In the genomic region with DNA sequence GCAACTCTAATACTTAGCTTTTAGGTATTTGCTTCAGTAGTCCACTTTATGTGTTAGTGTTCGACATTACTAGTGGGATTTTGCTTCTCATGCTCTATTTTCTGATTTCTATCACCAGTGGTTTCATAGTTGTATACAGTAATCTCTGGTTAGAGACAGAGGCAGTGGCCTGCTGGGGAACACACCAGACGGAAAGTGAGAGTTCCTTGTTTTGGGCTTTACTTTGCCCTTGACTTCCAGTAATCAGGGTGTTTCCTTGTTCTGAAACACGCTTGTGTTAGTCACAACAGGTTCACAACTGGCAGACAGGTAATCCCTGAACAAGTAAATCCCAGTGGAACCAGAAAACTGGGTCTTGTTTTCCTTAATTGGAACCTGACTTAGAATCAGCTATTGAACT, we compare ENCODE assay signal across 8 cellular contexts. TPM values are rescaled to one million over a fixed set of nuclear protein-coding genes. Genes with fewer than 3 reads are reported as not detected.
DNase-seq lines count a peak whose midpoint lies in the region; ATAC-seq and TF ChIP-seq lines count a peak whose summit lies in the region.

No MANE protein-coding gene starts in this region.

- intact Hi-C loops in Calu3 (cut with micrococcal nuclease; ENCODE audit: unreplicated experiment), result no loop called here

- TF ChIP-seq CTCF in GM23338 (conservative IDR thresholded peaks at IDR 0.05; ENCODE audit: low read depth in 2 of 2), result no peak
- no peak for TF ChIP-seq CTCF in mesothelial cell of epicardium (IDR thresholded peaks at IDR 0.05; ENCODE audit: unreplicated experiment)
- no peak for TF ChIP-seq CTCF in Calu3 (IDR thresholded peaks at IDR 0.05; ENCODE audit: unreplicated experiment)

- H3K9me3 Mint-ChIP-seq in CD4-positive, CD25-positive, alpha-beta regulatory T cell, result no peaks in the 10 kb centered on the region
- H3K9me3 Mint-ChIP-seq in GM23338 (no peaks in the 10 kb centered on the region), mesothelial cell of epicardium (no peaks in the 10 kb centered on the region), Calu3 (ENCODE audit: low read depth, unreplicated experiment) (no peaks in the 10 kb centered on the region)
- H3K9me3 Mint-ChIP-seq in activated naive CD4-positive, alpha-beta T cell treated with anti-CD3 and anti-CD28 coated beads, Interleukin-2, amount 50 U/mL, for 24 hours, result no peaks in the 10 kb centered on the region

- H3K36me3 Mint-ChIP-seq in CD4-positive, CD25-positive, alpha-beta regulatory T cell, result no peaks in the 10 kb centered on the region
- no peaks in the 10 kb centered on the region for H3K36me3 Mint-ChIP-seq in GM23338 (ENCODE audit: low read depth)
- H3K36me3 Mint-ChIP-seq in activated naive CD4-positive, alpha-beta T cell treated with anti-CD3 and anti-CD28 coated beads, Interleukin-2, amount 50 U/mL, for 24 hours, result peaks cover 4% of the 10 kb centered on the region
- H3K36me3 Mint-ChIP-seq in mesothelial cell of epicardium, result no peaks in the 10 kb centered on the region
- H3K36me3 Mint-ChIP-seq in Calu3 (ENCODE audit: insufficient read depth, unreplicated experiment), result peaks cover 5% of the 10 kb centered on the region

- no peaks in the 10 kb centered on the region for H3K27me3 Mint-ChIP-seq in CD4-positive, CD25-positive, alpha-beta regulatory T cell
- H3K27me3 Mint-ChIP-seq in GM23338 (ENCODE audit: insufficient read depth, low read depth, poor library complexity), result peaks cover 6% of the 10 kb centered on the region
- H3K27me3 Mint-ChIP-seq in activated naive CD4-positive, alpha-beta T cell treated with anti-CD3 and anti-CD28 coated beads, Interleukin-2, amount 50 U/mL, for 24 hours, result no peaks in the 10 kb centered on the region
- H3K27me3 Mint-ChIP-seq in mesothelial cell of epicardium (ENCODE audit: low read depth), result no peaks in the 10 kb centered on the region
- H3K27me3 Mint-ChIP-seq in Calu3 (ENCODE audit: unreplicated experiment), result no peaks in the 10 kb centered on the region

- CTCF ChIA-PET in Calu3 (lab: Charles Lee), result no interaction called here

- peaks cover 46% of the 10 kb centered on the region for H3K4me1 ChIP-seq in CD4-positive, CD25-positive, alpha-beta regulatory T cell (ENCODE audit: control insufficient read depth, insufficient read depth, low read length, poor library complexity, severe bottlenecking)
- H3K4me1 ChIP-seq in GM23338 (ENCODE audit: insufficient read depth), result peaks cover 37% of the 10 kb centered on the region

- peaks cover 8% of the 10 kb centered on the region; the same call in 1 of the 2 replicates for H3F3A ChIP-seq in GM23338 (replicated peaks; ENCODE audit: low read depth)

- peaks cover 13% of the 10 kb centered on the region; the same call in 1 of the 2 replicates for H3K79me2 ChIP-seq in GM23338 (replicated peaks; ENCODE audit: insufficient read depth)

- peak in 1 of 3 donors; percentile 33 for DNase-seq in CD4-positive, CD25-positive, alpha-beta regulatory T cell
- DNase-seq in GM23338 (ENCODE audit: low spot score), result no peak
- no peak for DNase-seq in mesothelial cell of epicardium (ENCODE audit: low spot score in 2 of 2, unreplicated experiment in 2 of 2)
- DNase-seq in Calu3, result no peak
- DNase-seq in NCI-H345 (lab: John Stamatoyannopoulos, UW), result no peak

- H3K27me3 ChIP-seq in CD4-positive, CD25-positive, alpha-beta regulatory T cell (ENCODE audit: control insufficient read depth, insufficient read depth, low read length), result no peaks in the 10 kb centered on the region
- H3K27me3 ChIP-seq in GM23338 (ENCODE audit: insufficient read depth), result no peaks in the 10 kb centered on the region

- H3K4me3 Mint-ChIP-seq in CD4-positive, CD25-positive, alpha-beta regulatory T cell, result peak overlapping the region in 3 of 4 donors; percentile 68 to 89 (median 83)
- no peak overlapping the region for H3K4me3 Mint-ChIP-seq in GM23338
- peak overlapping the region; percentile 89 for H3K4me3 Mint-ChIP-seq in activated naive CD4-positive, alpha-beta T cell treated with anti-CD3 and anti-CD28 coated beads, Interleukin-2, amount 50 U/mL, for 24 hours
- no peak overlapping the region for H3K4me3 Mint-ChIP-seq in mesothelial cell of epicardium
- H3K4me3 Mint-ChIP-seq in Calu3 (ENCODE audit: low read depth, unreplicated experiment), result no peak overlapping the region

- H3K4me2 ChIP-seq in GM23338, result peak overlapping the region; percentile 15; the same call in 1 of the 2 replicates

- no peak for ATAC-seq in CD4-positive, CD25-positive, alpha-beta regulatory T cell (ENCODE audit: low read depth in 2 of 2)
- ATAC-seq in GM23338 (no peak; the same call in 1 of the 3 replicates), GM18519 (IDR thresholded peaks at IDR 0.05; ENCODE audit: low FRiP score, unreplicated experiment) (no peak), HG02870 (IDR thresholded peaks at IDR 0.05; ENCODE audit: unreplicated experiment) (no peak)

- H3K36me3 ChIP-seq in CD4-positive, CD25-positive, alpha-beta regulatory T cell (ENCODE audit: control insufficient read depth, insufficient read depth, low read length), result no peaks in the 10 kb centered on the region
- no peaks in the 10 kb centered on the region for H3K36me3 ChIP-seq in GM23338 (ENCODE audit: insufficient read depth)

- no peak overlapping the region for H2AFZ ChIP-seq in GM23338

- H3K27ac ChIP-seq in CD4-positive, CD25-positive, alpha-beta regulatory T cell (ENCODE audit: insufficient read depth, low read length, poor library complexity, severe bottlenecking), result peak overlapping the region; percentile 77
- H3K27ac ChIP-seq in GM23338 (ENCODE audit: low read depth), result peak overlapping the region; percentile 86; the same call in 1 of the 2 replicates

- H3K9me3 ChIP-seq in CD4-positive, CD25-positive, alpha-beta regulatory T cell (ENCODE audit: control insufficient read depth in 2 of 2, low read length in 2 of 2), result no peaks in the 10 kb centered on the region

- peak overlapping the region; percentile 61 for H3K4me3 ChIP-seq in CD4-positive, CD25-positive, alpha-beta regulatory T cell (ENCODE audit: low read depth, low read length)
- H3K4me3 ChIP-seq in GM23338, result no peak overlapping the region

- H4K20me1 ChIP-seq in GM23338 (replicated peaks; ENCODE audit: insufficient read depth), result no peaks in the 10 kb centered on the region; the same call in 1 of the 2 replicates

- no TSS peak for BruUV-seq in Calu3 (replicated peaks; lab: Mats Ljungman, UMichigan)

- peaks cover 68 to 87% (median 71%) of the 10 kb centered on the region in 4 donors for H3K4me1 Mint-ChIP-seq in CD4-positive, CD25-positive, alpha-beta regulatory T cell
- H3K4me1 Mint-ChIP-seq in GM23338 (peaks cover 44% of the 10 kb centered on the region), mesothelial cell of epicardium (peaks cover 26% of the 10 kb centered on the region), Calu3 (ENCODE audit: low read depth, unreplicated experiment) (no peaks in the 10 kb centered on the region)
- peaks cover 84% of the 10 kb centered on the region for H3K4me1 Mint-ChIP-seq in activated naive CD4-positive, alpha-beta T cell treated with anti-CD3 and anti-CD28 coated beads, Interleukin-2, amount 50 U/mL, for 24 hours

- H3K9me2 ChIP-seq in GM23338 (ENCODE audit: insufficient read depth), result no peaks in the 10 kb centered on the region

- peak overlapping the region; percentile 55 to 89 (median 86) for H3K27ac Mint-ChIP-seq in CD4-positive, CD25-positive, alpha-beta regulatory T cell
- H3K27ac Mint-ChIP-seq in GM23338 (peak overlapping the region; percentile 28; the same call in 1 of the 2 replicates), mesothelial cell of epicardium (peak overlapping the region; percentile 94), Calu3 (ENCODE audit: unreplicated experiment) (no peak overlapping the region)
- H3K27ac Mint-ChIP-seq in activated naive CD4-positive, alpha-beta T cell treated with anti-CD3 and anti-CD28 coated beads, Interleukin-2, amount 50 U/mL, for 24 hours, result peak overlapping the region; percentile 99

TF ChIP-seq in GM23338, 12 proteins besides CTCF, POLR2A, EP300 and RAD21:
- no peak for TF ChIP-seq EZH2 (IDR thresholded peaks at IDR 0.05; ENCODE audit: low read depth, unreplicated experiment)
- no peak for TF ChIP-seq STAT1 (IDR thresholded peaks at IDR 0.05; ENCODE audit: unreplicated experiment)

RNA-seq across cellular contexts. Expression of gene PACS1, which starts 56.0 kb away (rescaled TPM):
- 306 TPM for total RNA-seq in CD4-positive, CD25-positive, alpha-beta regulatory T cell
- polyA plus RNA-seq in CD4-positive, CD25-positive, alpha-beta regulatory T cell, result 10 to 100 TPM; 43.8 to 57.8 (median 47.1) TPM
- total RNA-seq in GM23338 (2014; rRNA removed; shearing (Covaris generic)), result 23.7 and 37.5 TPM in 2 replicates
- 8.0 and 8.8 TPM in 2 replicates for polyA plus RNA-seq in GM23338 (2016; fragmentation: Nextera tagmentation; extraction: Ambion mirVana)
- total RNA-seq in mesothelial cell of epicardium (81.6 to 88.0 TPM (median 87.0 TPM) in 3 replicates), Calu3 (2022) (44.7 and 47.9 TPM in 2 replicates)

Comparison
In these comparisons a context has a peak if more than half of its experiments do, and no peak if none do; other contexts are left out.
1. H3K4me3 Mint-ChIP-seq: peak in CD4-positive, CD25-positive, alpha-beta regulatory T cell (3 of 4) and activated naive CD4-positive, alpha-beta T cell treated with anti-CD3 and anti-CD28 coated beads, Interleukin-2, amount 50 U/mL, for 24 hours (single experiment); none in GM23338 (single experiment), mesothelial cell of epicardium (single experiment) and Calu3 (single experiment).